ENCODE assay signal across 8 cellular contexts in genomic region chr6:32971245-32971580, GRCh38. TPM values are rescaled to one million over a fixed set of nuclear protein-coding genes. Genes with fewer than 3 reads are reported as not detected.
DNase-seq lines count a peak whose midpoint lies in the region; ATAC-seq, FAIRE-seq and TF ChIP-seq lines count a peak whose summit lies in the region.

No MANE protein-coding gene starts in this region.

- H3K27ac ChIP-seq in DOHH2 (ENCODE audit: low read depth, low read length), result peak overlapping the region; percentile 96
- peak overlapping the region; percentile 99 for H3K27ac ChIP-seq in RWPE1
- peak overlapping the region; percentile 100 for H3K27ac ChIP-seq in epithelial cell of prostate
- peak overlapping the region; percentile 97 to 99 (median 99) for H3K27ac ChIP-seq in pancreas

- peaks cover 52% of the 10 kb centered on the region for H3F3A ChIP-seq in DOHH2 (ENCODE audit: control insufficient read depth, insufficient read depth)

- H3K9me3 ChIP-seq in DOHH2 (ENCODE audit: control insufficient read depth, insufficient read depth, low read length), result no peaks in the 10 kb centered on the region
- no peaks in the 10 kb centered on the region for H3K9me3 ChIP-seq in pancreas

- H3K9me2 ChIP-seq in DOHH2 (replicated peaks; ENCODE audit: control insufficient read depth, low read length), result no peaks in the 10 kb centered on the region

- H4K20me1 ChIP-seq in DOHH2 (ENCODE audit: control insufficient read depth, insufficient read depth, low read depth, low read length), result peaks cover 35% of the 10 kb centered on the region

- H3K36me3 ChIP-seq in DOHH2 (ENCODE audit: control insufficient read depth, low read length) (peaks cover 79% of the 10 kb centered on the region), pancreas (peaks cover 8 to 26% (median 9%) of the 10 kb centered on the region in 3 donors)

- no peak for ATAC-seq in pancreas
- no peak for ATAC-seq in HG03280 (IDR thresholded peaks at IDR 0.05; ENCODE audit: unreplicated experiment)

- peak overlapping the region; percentile 91 for H3K4me2 ChIP-seq in DOHH2 (ENCODE audit: low read length)

- DNase-seq in RWPE1 (ENCODE audit: low spot score) (no peak), epithelial cell of prostate (ENCODE audit: low read depth, low spot score) (no peak), pancreas (no peak), NCI-H146 (lab: John Stamatoyannopoulos, UW) (no peak)
- DNase-seq in stimulated activated CD4-positive, alpha-beta T cell treated with anti-CD3 and anti-CD28 coated beads, Interleukin-4, amount 100 ng/mL, for 4 hours, result no peak
- no peak for DNase-seq in stimulated activated CD4-positive, alpha-beta T cell treated with anti-CD3 and anti-CD28 coated beads, Interleukin-4, amount 100 ng/mL, for 1 hour

- WGBS in pancreas, 2 donors, result 0% methylated on average over 15 of the region's 15 CpGs

- H3K27me3 ChIP-seq in DOHH2 (ENCODE audit: control insufficient read depth, low read length), result no peaks in the 10 kb centered on the region
- H3K27me3 ChIP-seq in pancreas, result no peaks in the 10 kb centered on the region

- POLR2A ChIA-PET in RWPE1 (lab: Yijun Ruan, JAX; ENCODE audit: low non-redundant PET), result interaction anchor here (0.7 to 1.4 kb wide), 9 partner anchors 9 to 795 kb away, joined by 3 to 8 read pairs (median 3); no protein-coding TSS in a partner anchor

- FAIRE-seq in pancreas (lab: Jason Lieb, UNC), result no peak

- CTCF ChIA-PET in RWPE1 (lab: Yijun Ruan, JAX), result interaction anchor here (1.0 to 1.2 kb wide), 3 partner anchors 38 to 133 kb away, joined by 3 to 4 read pairs (median 4); partner anchors contain the start of gene TAP2

- TF ChIP-seq CTCF in DOHH2 (IDR thresholded peaks at IDR 0.05; ENCODE audit: low read depth, low read length, poor library complexity, severe bottlenecking) (no peak), RWPE1 (conservative IDR thresholded peaks at IDR 0.05; ENCODE audit: low read depth) (no peak), pancreas (IDR thresholded peaks at IDR 0.05) (no peak)

- H3K4me1 ChIP-seq in DOHH2 (ENCODE audit: control insufficient read depth, low read length) (peaks cover 40% of the 10 kb centered on the region), pancreas (peaks cover 10 to 22% (median 12%) of the 10 kb centered on the region in 3 donors)

- H3K79me2 ChIP-seq in DOHH2 (ENCODE audit: control insufficient read depth, low read length), result peaks cover 92% of the 10 kb centered on the region

- H3K4me3 ChIP-seq in DOHH2 (ENCODE audit: low read length) (peak overlapping the region; percentile 90), pancreas (peak overlapping the region; percentile 60 to 98 (median 86))

- intact Hi-C loops in pancreas (cut with DNase I), result no loop called here

RNA-seq across cellular contexts. Expression of gene BRD2, which starts 2.8 kb away (rescaled TPM):
- total RNA-seq in pancreas, result 10 to 100 TPM; 50.5 to 98.4 (median 80.2) TPM
- 100 to 1,000 TPM in 1 of 2 donors, 10 to 100 TPM in 1; 94.3 to 128 TPM for polyA plus RNA-seq in pancreas

RNA-seq across cellular contexts. Expression of gene HLA-DMA, which starts 18.3 kb away (rescaled TPM):
- 10 to 100 TPM in 4 of 6 donors, 1 to 10 TPM in 2; 6.8 to 72.9 (median 17.0) TPM for total RNA-seq in pancreas
- 10 to 100 TPM; 25.0 to 34.0 TPM for polyA plus RNA-seq in pancreas

RNA-seq across cellular contexts. Expression of gene HLA-DMB, which starts 30.4 kb away (rescaled TPM):
- total RNA-seq in pancreas, result 10 to 100 TPM in 2 of 6 donors, 1 to 10 TPM in 4; 1.9 to 42.6 (median 4.3) TPM
- 1 to 10 TPM; 2.7 to 6.2 TPM for polyA plus RNA-seq in pancreas

RNA-seq across cellular contexts. Expression of gene HLA-DOA, which starts 38.2 kb away (rescaled TPM):
- total RNA-seq in pancreas, result 10 to 100 TPM in 1 of 6 donors, 1 to 10 TPM in 3, under 1 TPM in 2; 0.60 to 16.5 (median 2.2) TPM
- polyA plus RNA-seq in pancreas, result under 1 TPM; 0.38 to 0.46 TPM
